Comparison of ENCODE assay signal across 1 cellular context in the genomic region with DNA sequence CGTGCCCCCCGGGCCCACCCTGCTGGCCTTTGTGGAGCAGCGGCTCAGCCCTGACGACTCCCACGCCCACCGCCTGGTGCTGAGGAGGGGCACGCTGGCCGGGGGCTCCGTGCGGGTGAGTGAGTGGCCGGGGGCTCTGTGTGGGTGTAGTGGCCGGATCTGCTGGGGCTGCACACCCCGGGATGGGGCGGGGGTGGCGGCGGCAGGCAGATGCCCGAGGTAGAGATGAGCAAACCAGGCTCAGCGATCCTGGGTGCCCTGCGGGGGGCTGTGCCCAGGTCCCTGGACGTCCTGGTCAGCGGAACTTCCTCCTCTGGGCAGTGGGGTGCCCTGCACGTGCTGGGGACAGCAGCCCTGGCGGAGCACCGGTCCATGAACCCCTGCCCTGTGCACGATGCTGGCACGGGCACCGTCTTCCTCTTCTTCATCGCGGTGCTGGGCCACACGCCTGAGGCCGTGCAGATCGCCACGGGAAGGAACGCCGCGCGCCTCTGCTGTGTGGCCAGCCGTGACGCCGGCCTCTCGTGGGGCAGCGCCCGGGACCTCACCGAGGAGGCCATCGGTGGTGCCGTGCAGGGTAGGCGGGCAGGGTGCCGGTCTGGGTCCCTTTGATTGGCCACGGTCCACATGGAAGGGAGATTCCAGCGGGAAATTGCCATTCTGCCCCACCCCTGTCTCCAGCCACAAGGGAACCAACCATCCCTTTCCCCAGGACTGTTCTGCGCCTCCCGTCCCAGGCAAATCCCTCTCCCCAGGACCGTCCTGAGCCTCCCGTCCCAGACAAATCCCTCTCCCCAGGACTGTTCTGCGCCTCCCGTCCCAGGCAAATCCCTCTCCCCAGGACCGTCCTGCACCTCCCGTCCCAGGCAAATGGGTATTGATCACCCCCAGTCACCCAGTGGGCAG.
A peak's percentile ranks its signal among the peaks of the same experiment; 100 is the strongest.
TF ChIP-seq lines count a peak whose summit lies in the region.

No MANE protein-coding gene starts in this region.

TF ChIP-seq in H1, 55 proteins besides CTCF, POLR2A, EP300 and RAD21:
- TF ChIP-seq, protein P1, sequence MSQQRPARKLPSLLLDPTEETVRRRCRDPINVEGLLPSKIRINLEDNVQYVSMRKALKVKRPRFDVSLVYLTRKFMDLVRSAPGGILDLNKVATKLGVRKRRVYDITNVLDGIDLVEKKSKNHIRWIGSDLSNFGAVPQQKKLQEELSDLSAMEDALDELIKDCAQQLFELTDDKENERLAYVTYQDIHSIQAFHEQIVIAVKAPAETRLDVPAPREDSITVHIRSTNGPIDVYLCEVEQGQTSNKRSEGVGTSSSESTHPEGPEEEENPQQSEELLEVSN (IDR thresholded peaks at IDR 0.05), result 0 out of 2 replicates have a peak, but pooled peaks have one; percentile 23
- TF ChIP-seq CREB1 (IDR thresholded peaks at IDR 0.05) (no peak), RFX5 (IDR thresholded peaks at IDR 0.05; ENCODE audit: borderline replicate concordance, low read depth, low read length) (no peak), TBP (IDR thresholded peaks at IDR 0.05; ENCODE audit: low read depth, low read length) (no peak), CHD2 (IDR thresholded peaks at IDR 0.05; ENCODE audit: low read length) (no peak), ASH2L (IDR thresholded peaks at IDR 0.05; ENCODE audit: low read length) (no peak)
